In the genomic region with DNA sequence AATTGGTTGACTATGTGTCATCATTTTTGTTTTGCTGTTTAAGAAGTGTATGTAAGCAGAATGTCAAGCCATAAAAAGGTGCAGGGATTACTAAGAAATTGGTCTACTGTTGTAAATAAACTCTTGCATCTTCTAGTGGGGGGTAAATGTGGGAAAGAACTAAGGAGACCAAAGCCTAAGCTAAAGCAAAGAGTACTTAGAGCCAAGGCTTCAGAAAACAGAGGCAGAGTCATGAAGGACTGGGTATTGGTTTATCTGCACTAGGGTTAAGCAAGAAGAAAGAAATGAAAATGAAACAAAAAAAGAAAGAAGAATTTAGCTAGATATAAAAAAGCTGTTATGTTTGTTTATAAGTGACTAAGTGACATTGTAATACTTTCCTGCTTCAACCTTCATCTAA, we compare ENCODE assay signal across 21 cellular contexts.
"Had no signal": no experiment of that assay in that cellular context is flagged by ENCODE, and none has a peak within 500 bp of the region (broad histone marks: within the 10 kb centered on the region; RNA-seq: fewer than 3 reads in every experiment).

No MANE protein-coding gene starts in this region.

- H3K4me3 ChIP-seq: colonic mucosa, mucosa of descending colon, ovary, spleen, tibial artery, upper lobe of left lung, uterus had no signal

- H3K4me1 ChIP-seq: colonic mucosa, spleen, tibial artery, upper lobe of left lung, uterus had no signal

- ATAC-seq: mucosa of descending colon; naive thymus-derived CD8-positive, alpha-beta T cell; right cardiac atrium; stimulated activated memory B cell treated with anti-CD40 and anti-IgM and Interleukin-4, amounts not matched to agents 10 μg/mL and 1 μg/mL and 100 μg/mL, for 72 hours had no signal

- H3K36me3 ChIP-seq: colonic mucosa, ovary, spleen, tibial artery, upper lobe of left lung, uterus had no signal

- DNase-seq: colonic mucosa; dermis blood vessel endothelial cell; endodermal cell; erythroblast; foreskin melanocyte; head of caudate nucleus; hippocampal formation; kidney glomerular epithelial cell; mammary epithelial cell; mucosa of descending colon; naive thymus-derived CD8-positive, alpha-beta T cell; ovary; right cardiac atrium; spleen; stimulated activated CD4-positive, alpha-beta T cell treated with anti-CD3 and anti-CD28 coated beads, Interleukin-15, amount 100 ng/mL, for 24 hours; stimulated activated CD4-positive, alpha-beta T cell treated with anti-CD3 and anti-CD28 coated beads, Interleukin-1b, Interleukin-23, amount 100 ng/mL, for 48 hours; stimulated activated CD4-positive, alpha-beta T cell treated with anti-CD3 and anti-CD28 coated beads, Interleukin-4, amount 100 ng/mL, for 24 hours; tibial artery; upper lobe of left lung; uterus had no signal

- H3K27ac ChIP-seq: colonic mucosa, ovary, spleen, tibial artery, upper lobe of left lung, uterus had no signal

- H3K27me3 ChIP-seq: colonic mucosa, ovary, spleen, tibial artery, upper lobe of left lung, uterus had no signal

- H3K9me3 ChIP-seq: colonic mucosa, mucosa of descending colon, ovary, tibial artery, upper lobe of left lung, uterus had no signal
